ENCODE assay signal across 1 cellular context in genomic region chr6:43789447-43789846, GRCh38.
TF ChIP-seq lines count a peak whose summit lies in the region.

No MANE protein-coding gene starts in this region.

TF ChIP-seq in K562, 482 proteins besides CTCF, POLR2A, EP300 and RAD21:
- TF ChIP-seq TCF15 (CRISPR knock-in tag; IDR thresholded peaks at IDR 0.05) (no peak), TRIM25 (IDR thresholded peaks at IDR 0.05; ENCODE audit: borderline replicate concordance) (no peak), ZNF3 (CRISPR knock-in tag; IDR thresholded peaks at IDR 0.05) (peak; percentile 72; the same call in 1 of the 2 replicates), MYNN (IDR thresholded peaks at IDR 0.05) (no peak), MYNN (CRISPR knock-in tag; IDR thresholded peaks at IDR 0.05) (no peak), RBM25 (IDR thresholded peaks at IDR 0.05; ENCODE audit: low read depth, low read length, severe bottlenecking) (peak; percentile 52), ATF6 (CRISPR knock-in tag; IDR thresholded peaks at IDR 0.05) (no peak), CBX1 (IDR thresholded peaks at IDR 0.05; ENCODE audit: low read depth) (no peak)
